1 cellular context compared by ENCODE assay signal in the genomic region with DNA sequence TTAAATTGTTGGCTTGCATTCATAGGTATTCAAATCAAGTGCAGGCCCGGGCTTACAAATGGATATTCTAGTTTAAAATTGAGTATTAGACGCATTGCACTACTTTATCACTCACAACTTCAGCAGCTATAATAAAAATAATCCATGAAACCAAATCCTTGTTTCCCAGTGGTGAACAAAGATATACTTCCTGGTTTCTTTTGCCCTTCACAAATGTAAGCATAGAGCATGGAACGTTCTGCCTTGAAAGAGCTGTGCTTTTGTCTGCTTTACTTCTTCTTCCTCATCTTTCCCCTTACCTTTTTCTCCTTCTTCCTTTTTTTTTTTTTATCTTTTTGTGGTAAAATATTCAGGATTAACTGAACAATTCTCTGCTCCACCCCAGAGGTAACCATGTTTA.
TF ChIP-seq lines count a peak whose summit lies in the region.

No MANE protein-coding gene starts in this region.

TF ChIP-seq in endothelial cell of umbilical vein, 7 proteins besides CTCF, POLR2A, EP300 and RAD21:
- TF ChIP-seq MYC (IDR thresholded peaks at IDR 0.05; ENCODE audit: low read depth, low read length) (no peak), GATA2 (IDR thresholded peaks at IDR 0.05; ENCODE audit: insufficient read depth, insufficient read length, low read depth, low read length) (no peak), POLR2AphosphoS5 (IDR thresholded peaks at IDR 0.05; ENCODE audit: insufficient read depth, low read depth, low read length) (no peak), JUN (IDR thresholded peaks at IDR 0.05; ENCODE audit: borderline replicate concordance, insufficient read depth, insufficient read length, low read depth) (no peak), EZH2 (IDR thresholded peaks at IDR 0.05; ENCODE audit: borderline replicate concordance, low read depth, low read length, severe bottlenecking) (no peak), FOS (IDR thresholded peaks at IDR 0.05; ENCODE audit: borderline replicate concordance, insufficient read depth, low read length) (no peak)
